1 cellular context compared by ENCODE assay signal in the genomic region with DNA sequence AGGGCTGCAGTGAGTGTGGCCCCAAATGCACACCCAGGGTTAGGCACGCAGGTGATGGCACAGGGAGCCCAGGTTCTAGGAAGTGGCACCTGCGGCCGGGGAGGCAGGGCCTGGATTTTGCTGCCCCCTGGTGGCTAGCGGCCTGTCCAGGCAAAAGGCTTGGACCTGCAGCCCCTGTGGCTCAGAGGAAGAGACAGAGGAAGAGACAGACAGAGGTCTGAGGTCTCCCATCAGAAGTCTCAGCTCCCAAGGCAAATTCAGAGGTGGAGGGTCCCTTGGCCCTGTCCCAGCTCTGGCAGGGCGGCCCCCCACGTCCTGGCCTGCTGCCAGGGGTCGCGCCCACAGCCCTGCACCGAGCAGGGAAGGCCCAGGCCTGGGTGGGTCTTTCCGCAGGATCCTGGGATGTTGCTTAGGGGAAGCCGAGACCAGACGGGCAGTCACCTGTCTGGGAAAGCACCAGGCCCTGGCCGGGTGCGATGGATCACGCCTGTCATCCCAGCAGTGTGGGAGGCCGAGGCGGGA.
A peak's percentile ranks its signal among the peaks of the same experiment; 100 is the strongest.
TF ChIP-seq lines count a peak whose summit lies in the region.

No MANE protein-coding gene starts in this region.

TF ChIP-seq in K562, 482 proteins besides CTCF, POLR2A, EP300 and RAD21 (continued from another document and continues in another):
- TF ChIP-seq, protein P1, sequence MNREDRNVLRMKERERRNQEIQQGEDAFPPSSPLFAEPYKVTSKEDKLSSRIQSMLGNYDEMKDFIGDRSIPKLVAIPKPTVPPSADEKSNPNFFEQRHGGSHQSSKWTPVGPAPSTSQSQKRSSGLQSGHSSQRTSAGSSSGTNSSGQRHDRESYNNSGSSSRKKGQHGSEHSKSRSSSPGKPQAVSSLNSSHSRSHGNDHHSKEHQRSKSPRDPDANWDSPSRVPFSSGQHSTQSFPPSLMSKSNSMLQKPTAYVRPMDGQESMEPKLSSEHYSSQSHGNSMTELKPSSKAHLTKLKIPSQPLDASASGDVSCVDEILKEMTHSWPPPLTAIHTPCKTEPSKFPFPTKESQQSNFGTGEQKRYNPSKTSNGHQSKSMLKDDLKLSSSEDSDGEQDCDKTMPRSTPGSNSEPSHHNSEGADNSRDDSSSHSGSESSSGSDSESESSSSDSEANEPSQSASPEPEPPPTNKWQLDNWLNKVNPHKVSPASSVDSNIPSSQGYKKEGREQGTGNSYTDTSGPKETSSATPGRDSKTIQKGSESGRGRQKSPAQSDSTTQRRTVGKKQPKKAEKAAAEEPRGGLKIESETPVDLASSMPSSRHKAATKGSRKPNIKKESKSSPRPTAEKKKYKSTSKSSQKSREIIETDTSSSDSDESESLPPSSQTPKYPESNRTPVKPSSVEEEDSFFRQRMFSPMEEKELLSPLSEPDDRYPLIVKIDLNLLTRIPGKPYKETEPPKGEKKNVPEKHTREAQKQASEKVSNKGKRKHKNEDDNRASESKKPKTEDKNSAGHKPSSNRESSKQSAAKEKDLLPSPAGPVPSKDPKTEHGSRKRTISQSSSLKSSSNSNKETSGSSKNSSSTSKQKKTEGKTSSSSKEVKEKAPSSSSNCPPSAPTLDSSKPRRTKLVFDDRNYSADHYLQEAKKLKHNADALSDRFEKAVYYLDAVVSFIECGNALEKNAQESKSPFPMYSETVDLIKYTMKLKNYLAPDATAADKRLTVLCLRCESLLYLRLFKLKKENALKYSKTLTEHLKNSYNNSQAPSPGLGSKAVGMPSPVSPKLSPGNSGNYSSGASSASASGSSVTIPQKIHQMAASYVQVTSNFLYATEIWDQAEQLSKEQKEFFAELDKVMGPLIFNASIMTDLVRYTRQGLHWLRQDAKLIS (CRISPR knock-in tag; IDR thresholded peaks at IDR 0.05) = peak; percentile 58; the same call in 1 of the 2 replicates
- TF ChIP-seq RFX5 (IDR thresholded peaks at IDR 0.05; ENCODE audit: low read depth, low read length) = no peak
- peak; percentile 57 for TF ChIP-seq CHD1 (IDR thresholded peaks at IDR 0.05; ENCODE audit: low read length)
- no peak for TF ChIP-seq ZNF77 (CRISPR knock-in tag; IDR thresholded peaks at IDR 0.05)
- TF ChIP-seq ZNF12 (CRISPR knock-in tag; IDR thresholded peaks at IDR 0.05) = peak; percentile 45; the same call in 1 of the 2 replicates
- 0 out of 2 replicates have a peak, but pooled peaks have one; percentile 58 for TF ChIP-seq LCOR (CRISPR knock-in tag; IDR thresholded peaks at IDR 0.05)
- TF ChIP-seq MAFG (tag; conservative IDR thresholded peaks at IDR 0.05) = no peak
- TF ChIP-seq, protein P2, sequence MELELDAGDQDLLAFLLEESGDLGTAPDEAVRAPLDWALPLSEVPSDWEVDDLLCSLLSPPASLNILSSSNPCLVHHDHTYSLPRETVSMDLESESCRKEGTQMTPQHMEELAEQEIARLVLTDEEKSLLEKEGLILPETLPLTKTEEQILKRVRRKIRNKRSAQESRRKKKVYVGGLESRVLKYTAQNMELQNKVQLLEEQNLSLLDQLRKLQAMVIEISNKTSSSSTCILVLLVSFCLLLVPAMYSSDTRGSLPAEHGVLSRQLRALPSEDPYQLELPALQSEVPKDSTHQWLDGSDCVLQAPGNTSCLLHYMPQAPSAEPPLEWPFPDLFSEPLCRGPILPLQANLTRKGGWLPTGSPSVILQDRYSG (tag; conservative IDR thresholded peaks at IDR 0.05; ENCODE audit: low read depth) = no peak
- no peak for TF ChIP-seq TAF1 (IDR thresholded peaks at IDR 0.05; ENCODE audit: control insufficient read depth, extremely low read depth, insufficient read depth, low read length, severe bottlenecking)
- no peak for TF ChIP-seq SUPT5H (IDR thresholded peaks at IDR 0.05)
- peak; percentile 32 for TF ChIP-seq GABPB1 (CRISPR knock-in tag; IDR thresholded peaks at IDR 0.05)
- TF ChIP-seq CREM (IDR thresholded peaks at IDR 0.05; ENCODE audit: low read depth) = 0 out of 2 replicates have a peak, but pooled peaks have one; percentile 35
- TF ChIP-seq RBM17 (IDR thresholded peaks at IDR 0.05; ENCODE audit: borderline replicate concordance, low read depth, low read length) = no peak
- TF ChIP-seq, protein P3, sequence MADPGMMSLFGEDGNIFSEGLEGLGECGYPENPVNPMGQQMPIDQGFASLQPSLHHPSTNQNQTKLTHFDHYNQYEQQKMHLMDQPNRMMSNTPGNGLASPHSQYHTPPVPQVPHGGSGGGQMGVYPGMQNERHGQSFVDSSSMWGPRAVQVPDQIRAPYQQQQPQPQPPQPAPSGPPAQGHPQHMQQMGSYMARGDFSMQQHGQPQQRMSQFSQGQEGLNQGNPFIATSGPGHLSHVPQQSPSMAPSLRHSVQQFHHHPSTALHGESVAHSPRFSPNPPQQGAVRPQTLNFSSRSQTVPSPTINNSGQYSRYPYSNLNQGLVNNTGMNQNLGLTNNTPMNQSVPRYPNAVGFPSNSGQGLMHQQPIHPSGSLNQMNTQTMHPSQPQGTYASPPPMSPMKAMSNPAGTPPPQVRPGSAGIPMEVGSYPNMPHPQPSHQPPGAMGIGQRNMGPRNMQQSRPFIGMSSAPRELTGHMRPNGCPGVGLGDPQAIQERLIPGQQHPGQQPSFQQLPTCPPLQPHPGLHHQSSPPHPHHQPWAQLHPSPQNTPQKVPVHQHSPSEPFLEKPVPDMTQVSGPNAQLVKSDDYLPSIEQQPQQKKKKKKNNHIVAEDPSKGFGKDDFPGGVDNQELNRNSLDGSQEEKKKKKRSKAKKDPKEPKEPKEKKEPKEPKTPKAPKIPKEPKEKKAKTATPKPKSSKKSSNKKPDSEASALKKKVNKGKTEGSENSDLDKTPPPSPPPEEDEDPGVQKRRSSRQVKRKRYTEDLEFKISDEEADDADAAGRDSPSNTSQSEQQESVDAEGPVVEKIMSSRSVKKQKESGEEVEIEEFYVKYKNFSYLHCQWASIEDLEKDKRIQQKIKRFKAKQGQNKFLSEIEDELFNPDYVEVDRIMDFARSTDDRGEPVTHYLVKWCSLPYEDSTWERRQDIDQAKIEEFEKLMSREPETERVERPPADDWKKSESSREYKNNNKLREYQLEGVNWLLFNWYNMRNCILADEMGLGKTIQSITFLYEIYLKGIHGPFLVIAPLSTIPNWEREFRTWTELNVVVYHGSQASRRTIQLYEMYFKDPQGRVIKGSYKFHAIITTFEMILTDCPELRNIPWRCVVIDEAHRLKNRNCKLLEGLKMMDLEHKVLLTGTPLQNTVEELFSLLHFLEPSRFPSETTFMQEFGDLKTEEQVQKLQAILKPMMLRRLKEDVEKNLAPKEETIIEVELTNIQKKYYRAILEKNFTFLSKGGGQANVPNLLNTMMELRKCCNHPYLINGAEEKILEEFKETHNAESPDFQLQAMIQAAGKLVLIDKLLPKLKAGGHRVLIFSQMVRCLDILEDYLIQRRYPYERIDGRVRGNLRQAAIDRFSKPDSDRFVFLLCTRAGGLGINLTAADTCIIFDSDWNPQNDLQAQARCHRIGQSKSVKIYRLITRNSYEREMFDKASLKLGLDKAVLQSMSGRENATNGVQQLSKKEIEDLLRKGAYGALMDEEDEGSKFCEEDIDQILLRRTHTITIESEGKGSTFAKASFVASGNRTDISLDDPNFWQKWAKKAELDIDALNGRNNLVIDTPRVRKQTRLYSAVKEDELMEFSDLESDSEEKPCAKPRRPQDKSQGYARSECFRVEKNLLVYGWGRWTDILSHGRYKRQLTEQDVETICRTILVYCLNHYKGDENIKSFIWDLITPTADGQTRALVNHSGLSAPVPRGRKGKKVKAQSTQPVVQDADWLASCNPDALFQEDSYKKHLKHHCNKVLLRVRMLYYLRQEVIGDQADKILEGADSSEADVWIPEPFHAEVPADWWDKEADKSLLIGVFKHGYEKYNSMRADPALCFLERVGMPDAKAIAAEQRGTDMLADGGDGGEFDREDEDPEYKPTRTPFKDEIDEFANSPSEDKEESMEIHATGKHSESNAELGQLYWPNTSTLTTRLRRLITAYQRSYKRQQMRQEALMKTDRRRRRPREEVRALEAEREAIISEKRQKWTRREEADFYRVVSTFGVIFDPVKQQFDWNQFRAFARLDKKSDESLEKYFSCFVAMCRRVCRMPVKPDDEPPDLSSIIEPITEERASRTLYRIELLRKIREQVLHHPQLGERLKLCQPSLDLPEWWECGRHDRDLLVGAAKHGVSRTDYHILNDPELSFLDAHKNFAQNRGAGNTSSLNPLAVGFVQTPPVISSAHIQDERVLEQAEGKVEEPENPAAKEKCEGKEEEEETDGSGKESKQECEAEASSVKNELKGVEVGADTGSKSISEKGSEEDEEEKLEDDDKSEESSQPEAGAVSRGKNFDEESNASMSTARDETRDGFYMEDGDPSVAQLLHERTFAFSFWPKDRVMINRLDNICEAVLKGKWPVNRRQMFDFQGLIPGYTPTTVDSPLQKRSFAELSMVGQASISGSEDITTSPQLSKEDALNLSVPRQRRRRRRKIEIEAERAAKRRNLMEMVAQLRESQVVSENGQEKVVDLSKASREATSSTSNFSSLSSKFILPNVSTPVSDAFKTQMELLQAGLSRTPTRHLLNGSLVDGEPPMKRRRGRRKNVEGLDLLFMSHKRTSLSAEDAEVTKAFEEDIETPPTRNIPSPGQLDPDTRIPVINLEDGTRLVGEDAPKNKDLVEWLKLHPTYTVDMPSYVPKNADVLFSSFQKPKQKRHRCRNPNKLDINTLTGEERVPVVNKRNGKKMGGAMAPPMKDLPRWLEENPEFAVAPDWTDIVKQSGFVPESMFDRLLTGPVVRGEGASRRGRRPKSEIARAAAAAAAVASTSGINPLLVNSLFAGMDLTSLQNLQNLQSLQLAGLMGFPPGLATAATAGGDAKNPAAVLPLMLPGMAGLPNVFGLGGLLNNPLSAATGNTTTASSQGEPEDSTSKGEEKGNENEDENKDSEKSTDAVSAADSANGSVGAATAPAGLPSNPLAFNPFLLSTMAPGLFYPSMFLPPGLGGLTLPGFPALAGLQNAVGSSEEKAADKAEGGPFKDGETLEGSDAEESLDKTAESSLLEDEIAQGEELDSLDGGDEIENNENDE (IDR thresholded peaks at IDR 0.05; ENCODE audit: low read depth, low read length) = no peak
- TF ChIP-seq CTBP1 (IDR thresholded peaks at IDR 0.05; ENCODE audit: borderline replicate concordance) = peak; percentile 65; the same call in 1 of the 2 replicates
- TF ChIP-seq ZNF445 (CRISPR knock-in tag; IDR thresholded peaks at IDR 0.05; ENCODE audit: low read depth) = 0 out of 2 replicates have a peak, but pooled peaks have one; percentile 28
- TF ChIP-seq LARP7 (IDR thresholded peaks at IDR 0.05) = no peak
- 0 out of 2 replicates have a peak, but pooled peaks have one; percentile 33 for TF ChIP-seq ZNF347 (CRISPR knock-in tag; IDR thresholded peaks at IDR 0.05; ENCODE audit: low read depth)
- TF ChIP-seq MAFK (IDR thresholded peaks at IDR 0.05; ENCODE audit: low read length) = no peak
- TF ChIP-seq JUND (IDR thresholded peaks at IDR 0.05; ENCODE audit: borderline replicate concordance, low read depth, low read length) = 0 out of 2 replicates have a peak, but pooled peaks have one; percentile 12
- TF ChIP-seq JUND (tag; IDR thresholded peaks at IDR 0.05; ENCODE audit: borderline replicate concordance, low read depth, low read length) = no peak; the same call in 2 of the 3 replicates
- TF ChIP-seq, protein P4, sequence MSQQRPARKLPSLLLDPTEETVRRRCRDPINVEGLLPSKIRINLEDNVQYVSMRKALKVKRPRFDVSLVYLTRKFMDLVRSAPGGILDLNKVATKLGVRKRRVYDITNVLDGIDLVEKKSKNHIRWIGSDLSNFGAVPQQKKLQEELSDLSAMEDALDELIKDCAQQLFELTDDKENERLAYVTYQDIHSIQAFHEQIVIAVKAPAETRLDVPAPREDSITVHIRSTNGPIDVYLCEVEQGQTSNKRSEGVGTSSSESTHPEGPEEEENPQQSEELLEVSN (IDR thresholded peaks at IDR 0.05; ENCODE audit: borderline replicate concordance in 1 of 2, extremely low read depth in 1 of 2, insufficient read depth in 1 of 2, insufficient read length in 1 of 2, low read depth in 1 of 2, low read length in 1 of 2, poor library complexity in 1 of 2, severe bottlenecking in 1 of 2) = no peak
- no peak for TF ChIP-seq NONO (IDR thresholded peaks at IDR 0.05; ENCODE audit: low read depth in 2 of 2, low read length in 1 of 2)
- TF ChIP-seq FOXP4 (CRISPR knock-in tag; IDR thresholded peaks at IDR 0.05; ENCODE audit: borderline replicate concordance) = no peak
- no peak for TF ChIP-seq PCBP1 (IDR thresholded peaks at IDR 0.05; ENCODE audit: low read depth, low read length, poor library complexity, severe bottlenecking)
- TF ChIP-seq JUN (IDR thresholded peaks at IDR 0.05; ENCODE audit: borderline replicate concordance, low read depth, low read length) = 0 out of 2 replicates have a peak, but pooled peaks have one; percentile 20
- TF ChIP-seq JUN (CRISPR knock-in tag; IDR thresholded peaks at IDR 0.05; ENCODE audit: borderline replicate concordance) = no peak
- peak; percentile 81 for TF ChIP-seq BRD9 (IDR thresholded peaks at IDR 0.05; ENCODE audit: low read depth, partially characterized antibody)
- no peak for TF ChIP-seq ETV1 (tag; conservative IDR thresholded peaks at IDR 0.05; ENCODE audit: low read depth)
- TF ChIP-seq THRB (CRISPR knock-in tag; conservative IDR thresholded peaks at IDR 0.05) = no peak
- no peak for TF ChIP-seq PCBP2 (IDR thresholded peaks at IDR 0.05; ENCODE audit: low read depth, low read length, poor library complexity, severe bottlenecking)
- 0 out of 2 replicates have a peak, but pooled peaks have one; percentile 21 for TF ChIP-seq ELF4 (CRISPR knock-in tag; IDR thresholded peaks at IDR 0.05)
- no peak for TF ChIP-seq POLR3G (IDR thresholded peaks at IDR 0.05; ENCODE audit: extremely low read depth, insufficient read length, insufficient replicate concordance)
- no peak for TF ChIP-seq RFX1 (IDR thresholded peaks at IDR 0.05)
- no peak for TF ChIP-seq ZNF436 (CRISPR knock-in tag; IDR thresholded peaks at IDR 0.05)
- no peak for TF ChIP-seq ARHGAP35 (IDR thresholded peaks at IDR 0.05; ENCODE audit: partially characterized antibody)
- TF ChIP-seq ZEB2 (IDR thresholded peaks at IDR 0.05) = peak; percentile 62
- no peak for TF ChIP-seq KLF10 (CRISPR knock-in tag; IDR thresholded peaks at IDR 0.05)
- TF ChIP-seq DIDO1 (tag; IDR thresholded peaks at IDR 0.05; ENCODE audit: low read depth) = no peak
